1 cellular context compared by ENCODE assay signal in the genomic region with DNA sequence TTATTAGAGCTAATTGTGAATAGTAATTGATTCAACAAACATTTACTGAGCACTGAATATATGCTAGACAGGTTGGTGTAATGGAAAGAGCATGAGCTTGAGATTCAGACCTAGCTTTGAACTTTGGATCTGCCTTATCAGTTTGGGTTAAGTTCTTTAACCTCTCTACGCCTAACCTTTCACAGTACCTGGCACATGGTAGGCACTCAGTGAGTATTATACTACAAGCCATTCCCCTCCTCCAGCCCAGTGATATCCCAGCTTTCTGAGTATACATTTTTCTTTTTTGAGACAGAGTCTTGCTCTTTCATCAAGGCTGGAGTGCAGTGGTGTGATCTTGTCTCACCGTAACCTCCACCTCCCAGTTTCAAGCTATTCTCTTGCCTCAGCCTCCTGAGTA.
A peak's percentile ranks its signal among the peaks of the same experiment; 100 is the strongest.
TF ChIP-seq lines count a peak whose summit lies in the region.

No MANE protein-coding gene starts in this region.

TF ChIP-seq in liver, 16 proteins besides CTCF, POLR2A, EP300 and RAD21 (continued from another document):
- TF ChIP-seq RXRA (IDR thresholded peaks at IDR 0.05), result peak; percentile 99
- TF ChIP-seq, protein P1, sequence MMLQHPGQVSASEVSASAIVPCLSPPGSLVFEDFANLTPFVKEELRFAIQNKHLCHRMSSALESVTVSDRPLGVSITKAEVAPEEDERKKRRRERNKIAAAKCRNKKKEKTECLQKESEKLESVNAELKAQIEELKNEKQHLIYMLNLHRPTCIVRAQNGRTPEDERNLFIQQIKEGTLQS (IDR thresholded peaks at IDR 0.05), result no peak
- peak; percentile 91 for TF ChIP-seq HNF4G (IDR thresholded peaks at IDR 0.05)
- TF ChIP-seq NR2F2 (IDR thresholded peaks at IDR 0.05), result peak; percentile 65
- TF ChIP-seq, protein P2, sequence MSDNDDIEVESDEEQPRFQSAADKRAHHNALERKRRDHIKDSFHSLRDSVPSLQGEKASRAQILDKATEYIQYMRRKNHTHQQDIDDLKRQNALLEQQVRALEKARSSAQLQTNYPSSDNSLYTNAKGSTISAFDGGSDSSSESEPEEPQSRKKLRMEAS (IDR thresholded peaks at IDR 0.05), result peak; percentile 85
- peak; percentile 66 for TF ChIP-seq YY1 (IDR thresholded peaks at IDR 0.05)
- TF ChIP-seq GABPA (IDR thresholded peaks at IDR 0.05 in 1 of 2, conservative IDR thresholded peaks at IDR 0.05 in 1 of 2), result peak in 1 of 2 donors; percentile 71
- peak; percentile 97 to 98 for TF ChIP-seq HNF4A (conservative IDR thresholded peaks at IDR 0.05)
- peak; percentile 38 for TF ChIP-seq FOXA2 (IDR thresholded peaks at IDR 0.05)
- TF ChIP-seq, protein P3, sequence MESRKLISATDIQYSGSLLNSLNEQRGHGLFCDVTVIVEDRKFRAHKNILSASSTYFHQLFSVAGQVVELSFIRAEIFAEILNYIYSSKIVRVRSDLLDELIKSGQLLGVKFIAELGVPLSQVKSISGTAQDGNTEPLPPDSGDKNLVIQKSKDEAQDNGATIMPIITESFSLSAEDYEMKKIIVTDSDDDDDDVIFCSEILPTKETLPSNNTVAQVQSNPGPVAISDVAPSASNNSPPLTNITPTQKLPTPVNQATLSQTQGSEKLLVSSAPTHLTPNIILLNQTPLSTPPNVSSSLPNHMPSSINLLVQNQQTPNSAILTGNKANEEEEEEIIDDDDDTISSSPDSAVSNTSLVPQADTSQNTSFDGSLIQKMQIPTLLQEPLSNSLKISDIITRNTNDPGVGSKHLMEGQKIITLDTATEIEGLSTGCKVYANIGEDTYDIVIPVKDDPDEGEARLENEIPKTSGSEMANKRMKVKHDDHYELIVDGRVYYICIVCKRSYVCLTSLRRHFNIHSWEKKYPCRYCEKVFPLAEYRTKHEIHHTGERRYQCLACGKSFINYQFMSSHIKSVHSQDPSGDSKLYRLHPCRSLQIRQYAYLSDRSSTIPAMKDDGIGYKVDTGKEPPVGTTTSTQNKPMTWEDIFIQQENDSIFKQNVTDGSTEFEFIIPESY (IDR thresholded peaks at IDR 0.05), result peak; percentile 72
- peak; percentile 33 to 89 for TF ChIP-seq EGR1 (IDR thresholded peaks at IDR 0.05; ENCODE audit: low read depth in 2 of 2)
